In genomic region chr1:182525342-182525741, GRCh38 we compare ENCODE assay signal across 11 cellular contexts.
"Had no signal": no experiment of that assay in that cellular context is flagged by ENCODE, and none has a peak within 500 bp of the region (broad histone marks: within the 10 kb centered on the region; RNA-seq: fewer than 3 reads in every experiment).

No MANE protein-coding gene starts in this region.

- H2AFZ ChIP-seq: GM23248 had no signal

- H3K4me2 ChIP-seq: KMS-11 had no signal

- H3K27ac ChIP-seq: GM23248, HL-60, KMS-11 had no signal

- H3K9me3 ChIP-seq: HAP-1 had no signal

- FAIRE-seq: HTR-8/SVneo had no signal

- H3K4me3 ChIP-seq: GM23248, HAP-1 had no signal

- DNase-seq: GM23248, GOT3, H7, IMR-90, Karpas-422, KBM-7 had no signal

- H3K4me1 ChIP-seq: HAP-1 had no signal

- H3K36me3 ChIP-seq: HAP-1 had no signal

- ATAC-seq: HCT116 had no signal

- H3K9ac ChIP-seq: GM23248, KMS-11 had no signal
